Comparison of ENCODE assay signal across 21 cellular contexts in the genomic region with DNA sequence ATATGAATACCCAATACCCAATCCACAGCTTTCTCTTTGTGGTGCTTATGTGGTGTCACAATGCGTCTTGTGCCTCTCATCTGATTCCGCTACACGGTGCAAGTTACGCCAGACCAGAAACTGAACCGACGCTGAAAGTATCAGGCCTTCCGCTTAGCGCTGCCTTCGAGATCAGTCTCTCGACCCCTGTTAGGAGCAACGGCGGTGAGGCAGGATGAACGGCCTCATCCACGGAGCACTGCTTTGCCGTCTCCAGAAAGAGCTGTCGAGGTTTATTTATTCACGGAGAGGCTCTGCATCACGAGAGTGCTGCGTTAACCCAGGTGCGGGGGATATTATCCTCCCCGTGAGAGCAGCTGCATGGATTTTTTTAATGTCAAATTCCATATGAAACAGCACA.
"Had no signal": no experiment of that assay in that cellular context is flagged by ENCODE, and none has a peak within 500 bp of the region (broad histone marks: within the 10 kb centered on the region; RNA-seq: fewer than 3 reads in every experiment).

No MANE protein-coding gene starts in this region.

- H3K27ac ChIP-seq: SJCRH30 had no signal

- ATAC-seq: HepG2, SK-N-SH treated with all-trans-retinoic acid at 6 μM for 48 hours had no signal

- DNase-seq: IMR-90, Karpas-422, KG1, MM.1S, NCI-H1092 treated with DMSO at 0.1 percent for 48 hours, NCI-H1436, NCI-H187, NCI-H2029, NCI-H2081 treated with DMSO at 0.1 percent for 48 hours, NCI-H2171, NCI-H226, NCI-H446, NCI-H510A, NCI-H524 treated with DMSO at 0.1 percent for 48 hours, NCI-H69, NCI-H774, RPMI8226, SHP77 treated with DMSO at 0.1 percent for 48 hours, SJCRH30 had no signal

- H3K4me3 ChIP-seq: SJCRH30 had no signal

- H3K9me3 ChIP-seq: SJCRH30 had no signal

- H3K36me3 ChIP-seq: SJCRH30 had no signal

- H3K4me1 ChIP-seq: SJCRH30 had no signal
